In the genomic region with DNA sequence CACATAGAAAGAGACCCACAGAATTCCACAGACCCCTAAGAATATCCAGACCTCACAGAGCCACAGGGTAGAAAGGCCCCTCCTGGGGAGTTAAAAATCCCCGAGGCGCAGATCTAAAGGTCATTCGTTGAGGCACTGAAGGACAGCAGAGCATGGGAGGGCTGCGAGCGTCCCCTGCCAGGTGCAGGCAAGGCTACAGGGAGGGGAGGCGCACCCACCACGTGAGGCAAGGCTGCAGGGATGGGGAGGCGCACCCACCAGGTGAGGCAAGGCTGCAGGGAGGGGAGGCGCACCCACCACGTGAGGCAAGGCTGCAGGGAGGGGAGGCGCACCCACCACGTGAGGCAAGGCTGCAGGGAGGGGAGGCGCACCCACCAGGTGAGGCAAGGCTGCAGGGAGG, we compare ENCODE assay signal across 5 cellular contexts.
DNase-seq lines count a peak whose midpoint lies in the region; FAIRE-seq and TF ChIP-seq lines count a peak whose summit lies in the region.
"Not testable (repeated sequence)": the region's sequence is repeated elsewhere in the genome, so short reads cannot be mapped to it uniquely, and the experiment has no call there.

No MANE protein-coding gene starts in this region.

- not testable (repeated sequence) for H3K9ac ChIP-seq in H9 (ENCODE audit: extremely low read depth, insufficient read length, low read length); H1 (replicated peaks in 1 of 4; ENCODE audit: extremely low read depth in 1 of 4, low read depth in 3 of 4, low read length in 3 of 4)

- H3K27me3 ChIP-seq in GM06990 (replicated peaks; ENCODE audit: control insufficient read depth, insufficient read depth, low read length); H9 (ENCODE audit: insufficient read depth, low read length); H1 (replicated peaks in 1 of 4; ENCODE audit: control insufficient read depth in 3 of 4, extremely low read depth in 1 of 4, insufficient read depth in 3 of 4, low read length in 3 of 4): not testable (repeated sequence)

- H3K4ac ChIP-seq in H9 (ENCODE audit: low read depth, low read length); H1 (replicated peaks; ENCODE audit: insufficient read length, low read depth, low read length): not testable (repeated sequence)

- peak overlapping the region; percentile 42 for H3K18ac ChIP-seq in H9 (ENCODE audit: insufficient read length, low read depth, low read length)
- H3K18ac ChIP-seq in H1 (ENCODE audit: extremely low read depth, low read length), result not testable (repeated sequence)

- TF ChIP-seq POLR2A in H1 (IDR thresholded peaks at IDR 0.05; ENCODE audit: control extremely low read depth in 1 of 2, low read depth in 2 of 2, low read length in 2 of 2), result not testable (repeated sequence)

- TF ChIP-seq RAD21 in H1 (IDR thresholded peaks at IDR 0.05 in 1 of 2, conservative IDR thresholded peaks at IDR 0.05 in 1 of 2; ENCODE audit: low read depth in 2 of 2, low read length in 2 of 2), result not testable (repeated sequence)

- not testable (repeated sequence) for H4K5ac ChIP-seq in H9 (ENCODE audit: insufficient read length, low read depth, low read length); H1 (ENCODE audit: insufficient read length, low read depth, low read length)

- not testable (repeated sequence) for H2BK5ac ChIP-seq in H9 (ENCODE audit: insufficient read length, low read length)
- peak overlapping the region; percentile 40; the same call in 1 of the 2 replicates for H2BK5ac ChIP-seq in H1 (ENCODE audit: low read depth, low read length)

- not testable (repeated sequence) for H2BK12ac ChIP-seq in H9 (ENCODE audit: insufficient read length, low read depth, low read length)
- peak overlapping the region; percentile 73; the same call in 1 of the 2 replicates for H2BK12ac ChIP-seq in H1 (ENCODE audit: low read depth, low read length)

- H3T11ph ChIP-seq in H9 (ENCODE audit: low read length), result not testable (repeated sequence)

- H3K4me3 Mint-ChIP-seq in H9; osteocyte (ENCODE audit: unreplicated experiment): not testable (repeated sequence)

- H3K9me3 ChIP-seq in H9 (ENCODE audit: control insufficient read depth, low read depth, low read length); H1 (ENCODE audit: insufficient read depth in 2 of 2, low read depth in 1 of 2, low read length in 1 of 2): not testable (repeated sequence)

- H3K27me3 Mint-ChIP-seq in H9 (ENCODE audit: low read depth), result not testable (repeated sequence)
- H3K27me3 Mint-ChIP-seq in osteocyte (ENCODE audit: unreplicated experiment), result peaks cover 21% of the 10 kb centered on the region

- H3K23ac ChIP-seq in H9 (ENCODE audit: insufficient read length, low read depth, low read length); H1 (ENCODE audit: insufficient read length): not testable (repeated sequence)

- not testable (repeated sequence) for H2AK5ac ChIP-seq in H9 (ENCODE audit: insufficient read length, low read length); H1 (ENCODE audit: low read depth, low read length)

- H2BK20ac ChIP-seq in H9 (ENCODE audit: low read depth, low read length, poor library complexity, severe bottlenecking); H1 (ENCODE audit: low read length): not testable (repeated sequence)

- not testable (repeated sequence) for H3K4me1 ChIP-seq in H9 (ENCODE audit: insufficient read depth, low read length); H1 (replicated peaks in 1 of 4; ENCODE audit: control insufficient read depth in 3 of 4, insufficient read depth in 4 of 4, low read length in 3 of 4)

- H3K4me3 ChIP-seq in GM06990 (replicated peaks; ENCODE audit: low read depth, low read length); H1 (ENCODE audit: extremely low read depth in 1 of 4, insufficient read depth in 2 of 4, low read depth in 3 of 4, low read length in 4 of 4): not testable (repeated sequence)

- peaks cover 4 to 26% (median 11%) of the 10 kb centered on the region in 3 experiments; a peak in 5 of 7 replicates for H3K36me3 Mint-ChIP-seq in H9 (ENCODE audit: insufficient read depth in 1 of 3, low read depth in 3 of 3)
- H3K36me3 Mint-ChIP-seq in osteocyte (ENCODE audit: unreplicated experiment), result not testable (repeated sequence)

- DNase-seq in GM06990 (ENCODE audit: extremely low read depth, insufficient read length) (peak; percentile 7), NCI-H146 (lab: John Stamatoyannopoulos, UW) (peak; percentile 34), osteocyte (ENCODE audit: extremely low spot score, unreplicated experiment) (peak; percentile 77)
- DNase-seq in H9; H1 (ENCODE audit: low read depth in 1 of 2, low spot score in 2 of 2): not testable (repeated sequence)

- not testable (repeated sequence) for H3K79me2 ChIP-seq in H9 (ENCODE audit: insufficient read depth, low read length); H1 (ENCODE audit: control insufficient read depth in 1 of 2, insufficient read depth in 2 of 2, low read length in 2 of 2)

- POLR2A ChIA-PET in H1 (lab: Charles Lee; ENCODE audit: partially characterized antibody), result not testable (repeated sequence)

- not testable (repeated sequence) for H3K4me2 ChIP-seq in H9 (ENCODE audit: insufficient read depth, insufficient read length, low read length); H1 (ENCODE audit: insufficient read depth in 1 of 2, low read depth in 2 of 2, low read length in 2 of 2)

- not testable (repeated sequence) for TF ChIP-seq EP300 in H1 (IDR thresholded peaks at IDR 0.05; ENCODE audit: borderline replicate concordance in 1 of 2, low read depth in 2 of 2, low read length in 2 of 2)

- FAIRE-seq in H1 (lab: Jason Lieb, UNC), result not testable (repeated sequence)

- H4K91ac ChIP-seq in H9 (ENCODE audit: insufficient read length, low read depth, low read length), result not testable (repeated sequence)
- peak overlapping the region; percentile 97 for H4K91ac ChIP-seq in H1 (replicated peaks; ENCODE audit: insufficient read length, low read length)

- not testable (repeated sequence) for H4K20me1 ChIP-seq in H9 (ENCODE audit: control insufficient read depth, insufficient read depth, insufficient read length); H1 (replicated peaks in 1 of 2; ENCODE audit: control insufficient read depth in 1 of 2, insufficient read depth in 2 of 2, low read length in 2 of 2)

- TF ChIP-seq CTCF in GM06990 (IDR thresholded peaks at IDR 0.05; ENCODE audit: insufficient read depth, low read length, poor library complexity, severe bottlenecking); H9 (conservative IDR thresholded peaks at IDR 0.05); H1 (IDR thresholded peaks at IDR 0.05; ENCODE audit: control extremely low read depth in 1 of 3, insufficient read depth in 1 of 3, low read depth in 1 of 3, low read length in 3 of 3); osteocyte (IDR thresholded peaks at IDR 0.05): not testable (repeated sequence)

- H3K56ac ChIP-seq in H9 (ENCODE audit: insufficient read length, low read depth, low read length); H1 (replicated peaks; ENCODE audit: insufficient read length, low read depth, low read length): not testable (repeated sequence)

- WGBS in H9 (ENCODE audit: extremely low coverage, insufficient read length, low lambda C conversion rate), result no CpG with 5 or more reads among the region's 13 CpGs
- WGBS in H1 (ENCODE audit: extremely low coverage in 1 of 2, insufficient coverage in 1 of 2, insufficient read length in 1 of 2, insufficient replicate concordance in 2 of 2, low coverage in 1 of 2, low lambda C conversion rate in 2 of 2, missing lambda C conversion rate in 1 of 2), 2 experiments, result 92% methylated on average over 10 of the region's 13 CpGs; no CpG with 5 or more reads in 1 of the 2 experiments

- H3K14ac ChIP-seq in H9 (ENCODE audit: insufficient read depth, low read length); H1 (ENCODE audit: insufficient read length): not testable (repeated sequence)

- H2BK120ac ChIP-seq in H9 (ENCODE audit: low read depth, low read length, poor library complexity, severe bottlenecking); H1 (replicated peaks; ENCODE audit: low read depth, low read length): not testable (repeated sequence)

- H3K27ac Mint-ChIP-seq in H9, result peak overlapping the region in 1 of 3 experiments; percentile 6; a peak in 1 of 7 replicates
- not testable (repeated sequence) for H3K27ac Mint-ChIP-seq in osteocyte (ENCODE audit: unreplicated experiment)

- not testable (repeated sequence) for H3K27ac ChIP-seq in H9 (ENCODE audit: insufficient read length, low read depth, low read length); H1 (ENCODE audit: low read depth, low read length)

- H3K9me3 Mint-ChIP-seq in H9, result not testable (repeated sequence)
- H3K9me3 Mint-ChIP-seq in osteocyte (ENCODE audit: unreplicated experiment), result peaks cover 14% of the 10 kb centered on the region

- not testable (repeated sequence) for H3K79me1 ChIP-seq in H9 (ENCODE audit: insufficient read depth, low read depth, low read length, poor library complexity, severe bottlenecking); H1 (ENCODE audit: low read depth, low read length)

- H3K23me2 ChIP-seq in H9 (ENCODE audit: insufficient read length, low read depth, low read length, poor library complexity, severe bottlenecking); H1 (ENCODE audit: low read depth, low read length): not testable (repeated sequence)

- H3K4me1 Mint-ChIP-seq in H9, result peaks cover 16 to 17% of the 10 kb centered on the region in 2 experiments
- H3K4me1 Mint-ChIP-seq in osteocyte (ENCODE audit: unreplicated experiment), result not testable (repeated sequence)

- H3K36me3 ChIP-seq in GM06990 (ENCODE audit: control insufficient read depth, insufficient read depth, low read length); H1 (ENCODE audit: control insufficient read depth in 2 of 4, insufficient read depth in 4 of 4, low read length in 3 of 4): not testable (repeated sequence)

- not testable (repeated sequence) for H2AFZ ChIP-seq in H9 (ENCODE audit: low read length); H1 (ENCODE audit: low read length)

- not testable (repeated sequence) for H2BK15ac ChIP-seq in H9 (ENCODE audit: low read depth, low read length); H1 (ENCODE audit: low read length)

- CTCF ChIA-PET in H1 (lab: Charles Lee; ENCODE audit: partially characterized antibody), result interaction anchor here (0.6 kb wide), 1 partner anchor 190 kb away, joined by 3 read pairs; no protein-coding TSS in a partner anchor

- H4K8ac ChIP-seq in H9 (replicated peaks; ENCODE audit: insufficient read length, low read depth, low read length), result not testable (repeated sequence)
- peak overlapping the region; percentile 57; the same call in 1 of the 2 replicates for H4K8ac ChIP-seq in H1 (ENCODE audit: extremely low read depth, insufficient read depth, low read length)
